ENCODE assay signal across 22 cellular contexts in the genomic region with DNA sequence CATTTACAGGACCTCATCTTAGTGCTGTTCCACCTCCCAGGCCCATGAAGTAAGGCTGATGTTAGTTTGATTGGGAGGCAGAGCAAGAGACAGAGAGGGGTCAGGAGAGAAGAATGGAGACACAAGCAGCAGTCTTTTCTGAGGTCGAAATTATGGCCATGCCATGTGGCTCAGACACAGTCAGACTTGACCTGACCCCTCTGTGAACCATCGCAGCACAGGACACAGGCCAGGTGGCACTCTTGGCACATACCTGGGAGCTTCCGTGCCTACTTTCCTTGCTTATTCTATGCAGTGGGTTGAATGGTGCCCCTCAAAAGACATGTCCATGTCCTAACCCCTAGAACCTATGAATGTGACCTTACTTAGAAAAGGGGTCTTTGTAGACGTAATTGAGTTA.
"Had no signal": no experiment of that assay in that cellular context is flagged by ENCODE, and none has a peak within 500 bp of the region (broad histone marks: within the 10 kb centered on the region; RNA-seq: fewer than 3 reads in every experiment).

No MANE protein-coding gene starts in this region.

- FAIRE-seq: RCC 7860 had no signal

- H3K4me3 ChIP-seq: MG63, SJSA1, SK-N-MC had no signal

- DNase-seq: KBM-7, MG63, NCI-H1092, NCI-H1105 treated with DMSO at 0.1 percent for 48 hours, NCI-H1417 treated with DMSO at 0.1 percent for 48 hours, NCI-H146, NCI-H1694 treated with DMSO at 0.1 percent for 48 hours, NCI-H1930, NCI-H2081, NCI-H2171, NCI-H226, NCI-H446, NCI-H510A, NCI-H524 treated with DMSO at 0.1 percent for 48 hours, NCI-H69, NCI-H774, Right ventricle myocardium superior, RPMI8226, SIG-M5 had no signal

- H3K27me3 ChIP-seq: MG63, SJSA1 had no signal

- H3K36me3 ChIP-seq: MG63, SJSA1 had no signal
